16 cellular contexts compared by ENCODE assay signal in genomic region chr1:200755456-200755855, GRCh38. TPM values are rescaled to one million over a fixed set of nuclear protein-coding genes. Genes with fewer than 3 reads are reported as not detected.
DNase-seq lines count a peak whose midpoint lies in the region; ATAC-seq, FAIRE-seq and TF ChIP-seq lines count a peak whose summit lies in the region.
"Had no signal": no experiment of that assay in that cellular context is flagged by ENCODE, and none has a peak within 500 bp of the region (broad histone marks: within the 10 kb centered on the region; RNA-seq: fewer than 3 reads in every experiment).

No MANE protein-coding gene starts in this region.

- no peaks in the 10 kb centered on the region for H3K27me3 ChIP-seq in GM23338 (ENCODE audit: insufficient read depth)
- no peaks in the 10 kb centered on the region for H3K27me3 ChIP-seq in H1 (replicated peaks in 1 of 4; ENCODE audit: control insufficient read depth in 3 of 4, extremely low read depth in 1 of 4, insufficient read depth in 3 of 4, low read length in 3 of 4)
- H3K27me3 ChIP-seq: BLaER1 treated with 17β-estradiol and CSF1 and Interleukin-3, amounts not matched to agents 10 nM and 100 nM had no signal

- H3K27me3 Mint-ChIP-seq in GM23338 (ENCODE audit: insufficient read depth, low read depth, poor library complexity): no peaks in the 10 kb centered on the region
- no peaks in the 10 kb centered on the region for H3K27me3 Mint-ChIP-seq in nephron progenitor cell (ENCODE audit: low read depth, poor library complexity)
- H3K27me3 Mint-ChIP-seq: CD4-positive, alpha-beta T cell had no signal

- no peak overlapping the region for H4K8ac ChIP-seq in H1 (ENCODE audit: extremely low read depth, insufficient read depth, low read length)

- FAIRE-seq in H1 (lab: Jason Lieb, UNC): no peak
- FAIRE-seq: K562 had no signal

- no peaks in the 10 kb centered on the region for H3K9me2 ChIP-seq in GM23338 (ENCODE audit: insufficient read depth)

- H3K4me3 ChIP-seq in GM23338 (no peak overlapping the region), LNCaP clone FGC (ENCODE audit: low read depth, low read length) (no peak overlapping the region), H1 (ENCODE audit: extremely low read depth in 1 of 4, insufficient read depth in 2 of 4, low read depth in 3 of 4, low read length in 4 of 4) (no peak overlapping the region)
- H3K4me3 ChIP-seq: BLaER1 treated with 17β-estradiol and CSF1 and Interleukin-3, amounts not matched to agents 10 nM and 100 nM; GM23248; K562 had no signal

- no peak overlapping the region for H4K5ac ChIP-seq in H1 (ENCODE audit: insufficient read length, low read depth, low read length)

- H3K56ac ChIP-seq in H1 (replicated peaks; ENCODE audit: insufficient read length, low read depth, low read length): no peak overlapping the region

- no peak overlapping the region for H2BK120ac ChIP-seq in H1 (replicated peaks; ENCODE audit: low read depth, low read length)

- CTCF ChIA-PET in H1 (lab: Charles Lee; ENCODE audit: partially characterized antibody): interaction anchor here (0.9 to 1.0 kb wide), 2 partner anchors 11 to 224 kb away, joined by 3 read pairs; no protein-coding TSS in a partner anchor

- H3F3A ChIP-seq in GM23338 (replicated peaks; ENCODE audit: low read depth): no peaks in the 10 kb centered on the region

- H3K36me3 Mint-ChIP-seq in GM23338 (ENCODE audit: low read depth) (peaks cover 4% of the 10 kb centered on the region; the same call in 1 of the 3 replicates), nephron progenitor cell (ENCODE audit: low read depth) (peaks cover 40% of the 10 kb centered on the region)

- H3K4me2 ChIP-seq in GM23338 (no peak overlapping the region), H1 (ENCODE audit: insufficient read depth in 1 of 2, low read depth in 2 of 2, low read length in 2 of 2) (no peak overlapping the region)

- no peak overlapping the region for H2BK12ac ChIP-seq in H1 (ENCODE audit: low read depth, low read length)

- peaks cover 6% of the 10 kb centered on the region; the same call in 1 of the 2 replicates for H3K79me1 ChIP-seq in H1 (ENCODE audit: low read depth, low read length)

- TF ChIP-seq CTCF in GM23338 (conservative IDR thresholded peaks at IDR 0.05; ENCODE audit: low read depth in 2 of 2) (no peak), LNCaP clone FGC (IDR thresholded peaks at IDR 0.05; ENCODE audit: control insufficient read depth, extremely low read depth, insufficient read depth) (no peak), H1 (IDR thresholded peaks at IDR 0.05; ENCODE audit: control extremely low read depth in 1 of 3, insufficient read depth in 1 of 3, low read depth in 1 of 3, low read length in 3 of 3) (no peak), nephron progenitor cell (IDR thresholded peaks at IDR 0.05) (no peak)

- POLR2A ChIA-PET in H1 (lab: Charles Lee; ENCODE audit: partially characterized antibody): interaction anchor here (0.8 to 1.3 kb wide), 3 partner anchors 9 to 97 kb away, joined by 3 to 4 read pairs (median 4); partner anchors contain the start of gene CAMSAP2

- H3K36me3 ChIP-seq in GM23338 (ENCODE audit: insufficient read depth): no peaks in the 10 kb centered on the region
- no peaks in the 10 kb centered on the region; a peak in 3 of 8 replicates for H3K36me3 ChIP-seq in H1 (ENCODE audit: control insufficient read depth in 2 of 4, insufficient read depth in 4 of 4, low read length in 3 of 4)

- H3K23me2 ChIP-seq in H1 (ENCODE audit: low read depth, low read length): no peaks in the 10 kb centered on the region

- H3K18ac ChIP-seq in H1 (ENCODE audit: extremely low read depth, low read length): no peak overlapping the region

- H3K9me3 Mint-ChIP-seq in GM23338 (no peaks in the 10 kb centered on the region), nephron progenitor cell (no peaks in the 10 kb centered on the region)
- H3K9me3 Mint-ChIP-seq: CD4-positive, alpha-beta T cell; H9 had no signal

- no peak overlapping the region for H4K91ac ChIP-seq in H1 (replicated peaks; ENCODE audit: insufficient read length, low read length)

- ATAC-seq in GM23338: peak; percentile 44
- ATAC-seq: K562 had no signal

- H3K9ac ChIP-seq in H1 (replicated peaks in 1 of 4; ENCODE audit: extremely low read depth in 1 of 4, low read depth in 3 of 4, low read length in 3 of 4): no peak overlapping the region
- H3K9ac ChIP-seq: BLaER1 treated with 17β-estradiol and CSF1 and Interleukin-3, amounts not matched to agents 10 nM and 100 nM; GM23248 had no signal

- H3K23ac ChIP-seq in H1 (ENCODE audit: insufficient read length): no peak overlapping the region

- WGBS in H1 (ENCODE audit: extremely low coverage in 1 of 2, insufficient coverage in 1 of 2, insufficient read length in 1 of 2, insufficient replicate concordance in 2 of 2, low coverage in 1 of 2, low lambda C conversion rate in 2 of 2, missing lambda C conversion rate in 1 of 2), 2 experiments: 97% methylated on average over 3 of the region's 3 CpGs; no CpG with 5 or more reads in 1 of the 2 experiments

- no peak overlapping the region for H3K27ac ChIP-seq in GM23338 (ENCODE audit: low read depth)
- H3K27ac ChIP-seq in H1 (ENCODE audit: low read depth, low read length): no peak overlapping the region
- H3K27ac ChIP-seq: BLaER1 treated with 17β-estradiol and CSF1 and Interleukin-3, amounts not matched to agents 10 nM and 100 nM; GM23248; HL-60 had no signal

- no peak for TF ChIP-seq RAD21 in H1 (IDR thresholded peaks at IDR 0.05 in 1 of 2, conservative IDR thresholded peaks at IDR 0.05 in 1 of 2; ENCODE audit: low read depth in 2 of 2, low read length in 2 of 2)

- H3K79me2 ChIP-seq in GM23338 (replicated peaks; ENCODE audit: insufficient read depth) (peaks cover 60% of the 10 kb centered on the region), H1 (ENCODE audit: control insufficient read depth in 1 of 2, insufficient read depth in 2 of 2, low read length in 2 of 2) (peaks cover 0 to 28% of the 10 kb centered on the region in 2 experiments; a peak in 2 of 4 replicates)

- no peaks in the 10 kb centered on the region for H3K9me3 ChIP-seq in H1 (ENCODE audit: insufficient read depth in 2 of 2, low read depth in 1 of 2, low read length in 1 of 2)
- H3K9me3 ChIP-seq: BLaER1 treated with 17β-estradiol and CSF1 and Interleukin-3, amounts not matched to agents 10 nM and 100 nM had no signal

- peaks cover 11% of the 10 kb centered on the region for H3K4me1 ChIP-seq in GM23338 (ENCODE audit: insufficient read depth)
- peaks cover 0 to 4% (median 0%) of the 10 kb centered on the region in 4 experiments; a peak in 1 of 7 replicates for H3K4me1 ChIP-seq in H1 (replicated peaks in 1 of 4; ENCODE audit: control insufficient read depth in 3 of 4, insufficient read depth in 4 of 4, low read length in 3 of 4)

- no peak overlapping the region for H2BK20ac ChIP-seq in H1 (ENCODE audit: low read length)

- DNase-seq in GM23338 (ENCODE audit: low spot score) (peak; percentile 11), LNCaP clone FGC (ENCODE audit: low read depth) (peak; percentile 92), H1 (ENCODE audit: low read depth in 1 of 2, low spot score in 2 of 2) (no peak), nephron progenitor cell (no peak), NCI-H2227 treated with DMSO at 0.1 percent for 48 hours (lab: John Stamatoyannopoulos, UW) (no peak), AG20443 (ENCODE audit: low spot score) (no peak), NOMO-1 treated with dmso at 0.1 percent for 144 hours (lab: John Stamatoyannopoulos, UW; ENCODE audit: unreplicated experiment) (no peak)
- DNase-seq: AML-193; Calu3; CD4-positive, alpha-beta T cell; DMS 273 treated with DMSO at 0.1 percent for 48 hours; GM23248; H9 had no signal

- H3K4me3 Mint-ChIP-seq in GM23338 (no peak overlapping the region), nephron progenitor cell (no peak overlapping the region)
- H3K4me3 Mint-ChIP-seq: CD4-positive, alpha-beta T cell; H9 had no signal

- TF ChIP-seq EP300 in H1 (IDR thresholded peaks at IDR 0.05; ENCODE audit: borderline replicate concordance in 1 of 2, low read depth in 2 of 2, low read length in 2 of 2): no peak

- no peak overlapping the region for H2BK5ac ChIP-seq in H1 (ENCODE audit: low read depth, low read length)

- no peak overlapping the region for H2BK15ac ChIP-seq in H1 (ENCODE audit: low read length)

- H2AFZ ChIP-seq in GM23338: no peak overlapping the region
- H2AFZ ChIP-seq in H1 (ENCODE audit: low read length): no peak overlapping the region
- H2AFZ ChIP-seq: GM23248 had no signal

- no peak overlapping the region for H3K14ac ChIP-seq in H1 (ENCODE audit: insufficient read length)

- peak overlapping the region; percentile 61; the same call in 1 of the 2 replicates for H3K27ac Mint-ChIP-seq in GM23338
- peak overlapping the region; percentile 71 for H3K27ac Mint-ChIP-seq in nephron progenitor cell
- H3K27ac Mint-ChIP-seq: CD4-positive, alpha-beta T cell had no signal

- peaks cover 14% of the 10 kb centered on the region; the same call in 2 of the 3 replicates for H3K4me1 Mint-ChIP-seq in GM23338
- peaks cover 30% of the 10 kb centered on the region for H3K4me1 Mint-ChIP-seq in nephron progenitor cell

- H4K20me1 ChIP-seq in GM23338 (replicated peaks; ENCODE audit: insufficient read depth) (peaks cover 3% of the 10 kb centered on the region; the same call in 1 of the 2 replicates), H1 (replicated peaks in 1 of 2; ENCODE audit: control insufficient read depth in 1 of 2, insufficient read depth in 2 of 2, low read length in 2 of 2) (peaks cover 0 to 8% of the 10 kb centered on the region in 2 experiments)

- no peak for TF ChIP-seq POLR2A in H1 (IDR thresholded peaks at IDR 0.05; ENCODE audit: control extremely low read depth in 1 of 2, low read depth in 2 of 2, low read length in 2 of 2)

- H2AK5ac ChIP-seq in H1 (ENCODE audit: low read depth, low read length): no peak overlapping the region

- H3K4ac ChIP-seq in H1 (replicated peaks; ENCODE audit: insufficient read length, low read depth, low read length): no peak overlapping the region

TF ChIP-seq in GM23338, 12 proteins besides CTCF, POLR2A, EP300 and RAD21 (continues in another document):
- TF ChIP-seq EZH2phosphoT487 (IDR thresholded peaks at IDR 0.05; ENCODE audit: unreplicated experiment): no peak
- no peak for TF ChIP-seq EZH2 (IDR thresholded peaks at IDR 0.05; ENCODE audit: low read depth, unreplicated experiment)

TF ChIP-seq in H1, 55 proteins besides CTCF, POLR2A, EP300 and RAD21 (continues in another document):
- no peak for TF ChIP-seq CEBPB (IDR thresholded peaks at IDR 0.05; ENCODE audit: low read depth, low read length)

RNA-seq across cellular contexts. Expression of gene CAMSAP2, which starts 16.8 kb away (rescaled TPM):
- total RNA-seq in GM23338 (2014; rRNA removed; shearing (Covaris generic)): 21.3 and 39.1 TPM in 2 replicates
- polyA plus RNA-seq in GM23338 (2016; fragmentation: Nextera tagmentation; extraction: Ambion mirVana) (8.2 and 9.1 TPM in 2 replicates), H1 (2011; rRNA removed) (2.2 and 4.2 TPM in 2 replicates)
- 27.6 and 28.9 TPM in 2 replicates for total RNA-seq in H1 (2021; fragmentation: NEBNext Ultra II Directional; extraction: Animal tissue kit (Norgen Biotek cat#: 25700))
- 5.2 TPM for polyA plus RNA-seq in H1 (2011; cell fraction: cytosol; rRNA removed)
- polyA plus RNA-seq in H1 (2011; cell fraction: nucleus; rRNA removed): 4.4 TPM
- 7.7 to 16.4 TPM (median 11.0 TPM) in 4 replicates for polyA plus RNA-seq in H1 (2012, experiment 1 of 2)
- polyA plus RNA-seq in H1 (2012, experiment 2 of 2): 0.70 TPM
- polyA plus RNA-seq in H1 (2013, experiment 1 of 2): 11.8 TPM
- 10.6 TPM for polyA plus RNA-seq in H1 (2013, experiment 2 of 2)
- 20.5 and 27.1 TPM in 2 replicates for polyA minus RNA-seq in H1 (2011; rRNA and poly(A)+ RNA removed)
- 12.3 TPM for polyA minus RNA-seq in H1 (2011; cell fraction: cytosol; rRNA and poly(A)+ RNA removed)
- polyA minus RNA-seq in H1 (2011; cell fraction: nucleus; rRNA and poly(A)+ RNA removed): 30.8 TPM

Comparison
In these comparisons a context has a peak if more than half of its experiments do, and no peak if none do; other contexts are left out.
1. DNase-seq: peak in GM23338 (single experiment) and LNCaP clone FGC (single experiment); none in H1 (0 of 2), nephron progenitor cell (single experiment), NCI-H2227 treated with DMSO at 0.1 percent for 48 hours (single experiment), AG20443 (single experiment) and NOMO-1 treated with dmso at 0.1 percent for 144 hours (single experiment).